Comparison of ENCODE assay signal across 9 cellular contexts in genomic region chr12:8996682-8997405, GRCh38. TPM values are rescaled to one million over a fixed set of nuclear protein-coding genes. Genes with fewer than 3 reads are reported as not detected.
DNase-seq lines count a peak whose midpoint lies in the region; ATAC-seq and TF ChIP-seq lines count a peak whose summit lies in the region.
"Had no signal": no experiment of that assay in that cellular context is flagged by ENCODE, and none has a peak within 500 bp of the region (broad histone marks: within the 10 kb centered on the region; RNA-seq: fewer than 3 reads in every experiment).

No MANE protein-coding gene starts in this region.

- H3K36me3 ChIP-seq in ascending aorta = no peaks in the 10 kb centered on the region

- no peaks in the 10 kb centered on the region for H3K9me3 ChIP-seq in ascending aorta

- ATAC-seq in GM18517 (IDR thresholded peaks at IDR 0.05; ENCODE audit: unreplicated experiment) (peak; percentile 91), GM21723 (IDR thresholded peaks at IDR 0.05; ENCODE audit: unreplicated experiment) (peak; percentile 96)

- DNase-seq in LHCN-M2 (ENCODE audit: low read depth) (peak; percentile 75), choroid plexus epithelial cell (ENCODE audit: low read depth) (peak; percentile 27), ascending aorta (ENCODE audit: low spot score in 2 of 2) (no peak), iPS-NIHi11 (ENCODE audit: low spot score) (no peak), occipital lobe (lab: John Stamatoyannopoulos, UW) (no peak), cerebellum (ENCODE audit: low spot score) (no peak)

- no peak overlapping the region for H3K27ac ChIP-seq in ascending aorta

- H3K4me1 ChIP-seq in ascending aorta = no peaks in the 10 kb centered on the region

- H3K4me3 ChIP-seq in choroid plexus epithelial cell (ENCODE audit: low read depth, low read length) = no peak overlapping the region
- H3K4me3 ChIP-seq in ascending aorta = no peak overlapping the region
- H3K4me3 ChIP-seq: lung had no signal

- TF ChIP-seq CTCF in choroid plexus epithelial cell (conservative IDR thresholded peaks at IDR 0.05; ENCODE audit: low read depth, low read length) = no peak
- TF ChIP-seq CTCF in ascending aorta (IDR thresholded peaks at IDR 0.05) = no peak

- intact Hi-C loops in ascending aorta (cut with DNase I) = no loop called here

- H3K27me3 ChIP-seq in ascending aorta = no peaks in the 10 kb centered on the region

RNA-seq across cellular contexts. Expression of gene KLRG1, which starts 7.5 kb away (rescaled TPM):
- total RNA-seq in LHCN-M2 (2014; rRNA removed) (0.19 and 0.52 TPM in 2 replicates), ascending aorta (0.53 TPM), occipital lobe (7.8 TPM), cerebellum (10.5 TPM)
- 0.21 TPM for polyA plus RNA-seq in LHCN-M2 (2012)

RNA-seq across cellular contexts. Expression of gene M6PR, which starts 47.4 kb away (rescaled TPM):
- total RNA-seq in LHCN-M2 (2014; rRNA removed) = 149 and 156 TPM in 2 replicates
- 92.1 TPM for polyA plus RNA-seq in LHCN-M2 (2012)
- total RNA-seq in ascending aorta = 72.2 TPM
- total RNA-seq in occipital lobe = 81.9 TPM
- total RNA-seq in cerebellum = 60.3 TPM

Comparison
In these comparisons a context has a peak if more than half of its experiments do, and no peak if none do; other contexts are left out.
1. DNase-seq: peak in LHCN-M2 (single experiment) and choroid plexus epithelial cell (single experiment); none in ascending aorta (0 of 2), iPS-NIHi11 (single experiment), occipital lobe (single experiment) and cerebellum (single experiment).